ENCODE assay signal across 30 cellular contexts in the genomic region with DNA sequence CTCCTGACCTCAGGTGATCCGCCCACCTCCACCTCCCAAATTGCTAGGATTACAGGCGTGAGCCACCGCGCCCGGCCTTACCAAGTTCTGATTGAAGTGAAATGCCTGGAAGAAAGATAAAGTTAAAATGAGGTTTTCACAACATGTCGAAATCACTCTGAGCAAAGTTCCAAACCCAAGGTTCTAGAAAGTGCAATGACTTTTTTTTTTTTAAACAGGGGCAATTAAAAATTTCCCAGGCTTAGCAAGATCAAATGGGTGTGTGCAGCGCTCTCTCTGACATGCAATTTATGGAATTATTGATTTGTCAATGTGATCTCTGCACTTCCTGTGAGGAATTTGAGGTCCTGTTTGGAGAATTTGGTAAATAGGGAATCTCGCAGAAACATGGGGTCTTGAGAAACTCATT. TPM values are rescaled to one million over a fixed set of nuclear protein-coding genes. Genes with fewer than 3 reads are reported as not detected.
"Had no signal": no experiment of that assay in that cellular context is flagged by ENCODE, and none has a peak within 500 bp of the region (broad histone marks: within the 10 kb centered on the region; RNA-seq: fewer than 3 reads in every experiment).

No MANE protein-coding gene starts in this region.

- H3K9me3 ChIP-seq: esophagus squamous epithelium, heart right ventricle had no signal

- H3K36me3 Mint-ChIP-seq: memory B cell; naive thymus-derived CD4-positive, alpha-beta T cell; neural progenitor cell; stimulated activated memory B cell treated with anti-CD40 and anti-IgM and Interleukin-4, amounts not matched to agents 10 μg/mL and 1 μg/mL and 100 μg/mL, for 72 hours had no signal

- H3K4me3 ChIP-seq: coronary artery, esophagus squamous epithelium, heart right ventricle, lung, neural progenitor cell had no signal

- H3K27me3 ChIP-seq: esophagus squamous epithelium, heart right ventricle, neural progenitor cell had no signal

- H3K4me1 Mint-ChIP-seq: nephron had no signal

- FAIRE-seq: endometrium, islet of Langerhans had no signal

- H3K27ac ChIP-seq: coronary artery, esophagus squamous epithelium, heart right ventricle, neural progenitor cell, parathyroid adenoma had no signal

- DNase-seq: central memory CD4-positive, alpha-beta T cell; dermis blood vessel endothelial cell; effector memory CD8-positive, alpha-beta T cell; erythroblast; esophagus squamous epithelium; foreskin melanocyte; glutamatergic neuron; heart right ventricle; hippocampal formation; left cardiac atrium; left ventricle myocardium superior; naive thymus-derived CD4-positive, alpha-beta T cell; stimulated activated CD4-positive, alpha-beta T cell treated with anti-CD3 and anti-CD28 coated beads, Interleukin-2, amount 100 ng/mL, for 24 hours; stimulated activated CD4-positive, alpha-beta T cell treated with anti-CD3 and anti-CD28 coated beads, Interleukin-4, amount 100 ng/mL, for 24 hours had no signal

- H3K27ac Mint-ChIP-seq: effector memory CD8-positive, alpha-beta T cell; memory B cell; naive thymus-derived CD4-positive, alpha-beta T cell; nephron; neural progenitor cell; progenitor cell of endocrine pancreas; stimulated activated memory B cell treated with anti-CD40 and anti-IgM and Interleukin-4, amounts not matched to agents 10 μg/mL and 1 μg/mL and 100 μg/mL, for 72 hours; stimulated activated naive CD8-positive, alpha-beta T cell treated with anti-CD3 and anti-CD28 coated beads, Interleukin-15, Interleukin-2, amounts not matched to agents 100 ng/mL and 50 ng/mL, for 24 hours had no signal

- H3K4me1 ChIP-seq: neural progenitor cell, parathyroid adenoma had no signal

- H3K9ac ChIP-seq: neural progenitor cell, parathyroid adenoma had no signal

- H3K36me3 ChIP-seq: esophagus squamous epithelium, heart right ventricle, neural progenitor cell had no signal

- H3K4me3 Mint-ChIP-seq: effector memory CD8-positive, alpha-beta T cell; memory B cell; naive thymus-derived CD4-positive, alpha-beta T cell; nephron; neural progenitor cell; stimulated activated memory B cell treated with anti-CD40 and anti-IgM and Interleukin-4, amounts not matched to agents 10 μg/mL and 1 μg/mL and 100 μg/mL, for 72 hours; stimulated activated naive CD8-positive, alpha-beta T cell treated with anti-CD3 and anti-CD28 coated beads, Interleukin-15, Interleukin-2, amounts not matched to agents 100 ng/mL and 50 ng/mL, for 24 hours had no signal

- ATAC-seq: effector memory CD8-positive, alpha-beta T cell; heart right ventricle; left cardiac atrium; left ventricle myocardium superior; naive thymus-derived CD4-positive, alpha-beta T cell; sciatic nerve; stimulated activated memory B cell treated with anti-CD40 and anti-IgM and Interleukin-4, amounts not matched to agents 10 μg/mL and 1 μg/mL and 100 μg/mL, for 72 hours had no signal

- H3K4me2 ChIP-seq: neural progenitor cell had no signal

- H2AFZ ChIP-seq: neural progenitor cell, parathyroid adenoma had no signal

- H3K79me2 ChIP-seq: parathyroid adenoma had no signal

- H3K9me3 Mint-ChIP-seq: effector memory CD8-positive, alpha-beta T cell; memory B cell; naive thymus-derived CD4-positive, alpha-beta T cell; nephron; neural progenitor cell; stimulated activated memory B cell treated with anti-CD40 and anti-IgM and Interleukin-4, amounts not matched to agents 10 μg/mL and 1 μg/mL and 100 μg/mL, for 72 hours; stimulated activated naive CD8-positive, alpha-beta T cell treated with anti-CD3 and anti-CD28 coated beads, Interleukin-15, Interleukin-2, amounts not matched to agents 100 ng/mL and 50 ng/mL, for 24 hours had no signal

- H3K27me3 Mint-ChIP-seq: effector memory CD8-positive, alpha-beta T cell; progenitor cell of endocrine pancreas; stimulated activated memory B cell treated with anti-CD40 and anti-IgM and Interleukin-4, amounts not matched to agents 10 μg/mL and 1 μg/mL and 100 μg/mL, for 72 hours; stimulated activated naive CD8-positive, alpha-beta T cell treated with anti-CD3 and anti-CD28 coated beads, Interleukin-15, Interleukin-2, amounts not matched to agents 100 ng/mL and 50 ng/mL, for 24 hours had no signal

RNA-seq across cellular contexts. Expression of a gene that starts 16.7 kb away (rescaled TPM):
- total RNA-seq: chondrocyte; dermis blood vessel endothelial cell; esophagus squamous epithelium; heart right ventricle; kidney epithelial cell; left cardiac atrium; left ventricle myocardium superior; lung; naive thymus-derived CD4-positive, alpha-beta T cell; osteoblast; sciatic nerve; urinary bladder had no signal
- polyA plus RNA-seq: naive thymus-derived CD4-positive, alpha-beta T cell had no signal
